8 cellular contexts compared by ENCODE assay signal in genomic region chr22:45435544-45436139, GRCh38. TPM values are rescaled to one million over a fixed set of nuclear protein-coding genes. Genes with fewer than 3 reads are reported as not detected.
DNase-seq lines count a peak whose midpoint lies in the region; ATAC-seq and TF ChIP-seq lines count a peak whose summit lies in the region.

No MANE protein-coding gene starts in this region.

- H3K4me3 ChIP-seq in GM12865 (ENCODE audit: low read depth, low read length): no peak overlapping the region
- no peak overlapping the region for H3K4me3 ChIP-seq in astrocyte of the cerebellum (ENCODE audit: low read depth, low read length)
- peak overlapping the region; percentile 0 for H3K4me3 ChIP-seq in rectal smooth muscle tissue (ENCODE audit: low read length)
- no peak overlapping the region for H3K4me3 ChIP-seq in vagina

- ATAC-seq in HG02840 (IDR thresholded peaks at IDR 0.05; ENCODE audit: low FRiP score, unreplicated experiment): no peak

- no peak overlapping the region for H3K9ac ChIP-seq in rectal smooth muscle tissue (ENCODE audit: low read length)

- TF ChIP-seq CTCF in GM12865 (IDR thresholded peaks at IDR 0.05; ENCODE audit: insufficient read depth, low read depth, low read length, missing control alignments) (peak; percentile 98), astrocyte of the cerebellum (IDR thresholded peaks at IDR 0.05; ENCODE audit: low read depth, low read length, missing control alignments) (peak; percentile 92), vagina (IDR thresholded peaks at IDR 0.05) (peak; percentile 91 to 95 (median 93))

- intact Hi-C loops in vagina (cut with DNase I): loop anchor here (2.0 kb wide), 1 partner anchor 167 kb away; no protein-coding TSS in a partner anchor

- DNase-seq in GM12865 (ENCODE audit: low read depth): peak; percentile 88
- peak; percentile 2 to 25 for DNase-seq in NCI-H187 (lab: John Stamatoyannopoulos, UW)
- peak; percentile 80 for DNase-seq in T-helper 9 cell
- DNase-seq in astrocyte of the cerebellum (ENCODE audit: low read depth): peak; percentile 88
- DNase-seq in hepatic stellate cell (ENCODE audit: low spot score): peak; percentile 85
- no peak for DNase-seq in vagina (ENCODE audit: extremely low spot score in 2 of 2)

- in situ Hi-C loops in astrocyte of the cerebellum (cut with HindIII; ENCODE audit: low sequenced_read_pairs): loop anchor here (5.0 kb wide), 1 partner anchor 92 kb away; no protein-coding TSS in a partner anchor

- H3K36me3 ChIP-seq in rectal smooth muscle tissue (ENCODE audit: control insufficient read depth, insufficient read depth, low read length) (no peaks in the 10 kb centered on the region), vagina (no peaks in the 10 kb centered on the region)

- no peak for TF ChIP-seq POLR2A in vagina (IDR thresholded peaks at IDR 0.05)

- H3K4me1 ChIP-seq in rectal smooth muscle tissue (ENCODE audit: control insufficient read depth, insufficient read depth, low read length): no peaks in the 10 kb centered on the region
- H3K4me1 ChIP-seq in vagina: peaks cover 12% of the 10 kb centered on the region

- H3K27me3 ChIP-seq in rectal smooth muscle tissue (ENCODE audit: control insufficient read depth, insufficient read depth, low read length) (no peaks in the 10 kb centered on the region), vagina (no peaks in the 10 kb centered on the region)

- no peaks in the 10 kb centered on the region for H3K9me3 ChIP-seq in vagina

- H3K27ac ChIP-seq in rectal smooth muscle tissue (ENCODE audit: low read depth, low read length) (peak overlapping the region; percentile 18), vagina (peak overlapping the region; percentile 71)

RNA-seq across cellular contexts. Expression of gene RIBC2, which starts 22.1 kb away (rescaled TPM):
- total RNA-seq in vagina: 0.49 TPM

RNA-seq across cellular contexts. Expression of gene SMC1B, which starts 22.2 kb away (rescaled TPM):
- total RNA-seq in vagina: not detected

Comparison
In these comparisons a context has a peak if more than half of its experiments do, and no peak if none do; other contexts are left out.
1. DNase-seq: peak in GM12865 (single experiment), NCI-H187 (2 of 2), T-helper 9 cell (single experiment), astrocyte of the cerebellum (single experiment) and hepatic stellate cell (single experiment); none in vagina (0 of 2).
2. Peak in every context shown above with its lines, with median percentiles within 50 percentile points of each other: CTCF ChIP-seq.